In the genomic region with DNA sequence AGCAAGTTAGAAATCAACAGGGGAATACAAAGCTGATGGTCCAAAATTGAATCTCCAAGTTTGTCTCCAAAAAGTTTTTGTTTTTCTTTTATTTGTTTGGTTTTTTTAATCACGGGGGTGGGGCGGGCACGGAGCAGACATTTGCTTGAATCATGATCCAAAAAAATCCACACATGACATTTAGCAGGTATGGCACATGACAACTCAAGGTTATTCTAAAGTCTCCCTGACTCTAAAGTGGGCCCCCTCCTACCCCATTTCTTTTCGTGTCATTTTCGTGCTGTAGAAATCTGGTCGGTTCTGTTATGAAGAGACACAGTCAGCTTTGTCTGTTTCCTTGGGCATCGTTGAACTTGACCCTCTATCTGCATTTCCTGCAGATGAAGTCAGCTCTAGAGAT, we compare ENCODE assay signal across 28 cellular contexts. TPM values are rescaled to one million over a fixed set of nuclear protein-coding genes. Genes with fewer than 3 reads are reported as not detected.
"Had no signal": no experiment of that assay in that cellular context is flagged by ENCODE, and none has a peak within 500 bp of the region (broad histone marks: within the 10 kb centered on the region; RNA-seq: fewer than 3 reads in every experiment).

No MANE protein-coding gene starts in this region.

- DNase-seq: activated CD4-positive, alpha-beta T cell treated with anti-CD3 and anti-CD28 coated beads for 36 hours; activated CD8-positive, alpha-beta memory T cell treated with anti-CD3 and anti-CD28 coated beads, Interleukin-2, amount 10 ng/mL, durations not matched to agents 7 days and 5 days; activated effector memory CD4-positive, alpha-beta T cell treated with Interleukin-2 at 50 U/mL for 16 hours; activated naive CD4-positive, alpha-beta T cell; activated T-cell treated with anti-CD3 and anti-CD28 coated beads, Interleukin-2, amount 50 U/mL, for 24 hours; amygdala; NCI-H1092; NCI-H1417 treated with DMSO at 0.1 percent for 48 hours; NCI-H1694; NCI-H2029; NCI-H2107; NCI-H2171 treated with DMSO at 0.1 percent for 48 hours; NCI-H345; NCI-H510A; NCI-H526 treated with DMSO at 0.1 percent for 48 hours; NCI-H82; T-cell; WERI-Rb-1 had no signal

- H3K36me3 ChIP-seq: WERI-Rb-1 had no signal

- ATAC-seq: activated CD4-positive, alpha-beta T cell treated with anti-CD3 and anti-CD28 coated beads for 36 hours; activated CD8-positive, alpha-beta memory T cell treated with anti-CD3 and anti-CD28 coated beads, Interleukin-2, amount 10 ng/mL, durations not matched to agents 7 days and 5 days; T-cell had no signal

- H3K27ac Mint-ChIP-seq: activated CD8-positive, alpha-beta memory T cell treated with anti-CD3 and anti-CD28 coated beads, Interleukin-2, amount 10 ng/mL, durations not matched to agents 7 days and 5 days; activated naive CD4-positive, alpha-beta T cell treated with anti-CD3 and anti-CD28 coated beads, Interleukin-2, amount 50 U/mL, for 24 hours; activated T-helper 1 cell treated with anti-CD3 and anti-CD28 coated beads, Interleukin-12 subunit alpha, Interleukin-12 subunit beta, Interleukin-2, Interleukin-4 antibody, amounts not matched to agents 30 ng/mL and 10 ng/mL and 1 ng/mL, durations not matched to agents 14 hours and 24 hours and 36 hours; T-cell had no signal

- H3K4me3 ChIP-seq: SK-N-MC had no signal

- H3K27ac ChIP-seq: KMS-11, SK-N-MC, WERI-Rb-1 had no signal

- H3K4me3 Mint-ChIP-seq: activated CD4-positive, alpha-beta T cell treated with anti-CD3 and anti-CD28 coated beads for 36 hours; activated CD8-positive, alpha-beta memory T cell treated with anti-CD3 and anti-CD28 coated beads, Interleukin-2, amount 10 ng/mL, durations not matched to agents 7 days and 5 days; activated naive CD4-positive, alpha-beta T cell treated with anti-CD3 and anti-CD28 coated beads, Interleukin-2, amount 50 U/mL, for 24 hours; activated T-cell treated with anti-CD3 and anti-CD28 coated beads, Interleukin-2, amount 50 U/mL, for 24 hours; activated T-helper 1 cell treated with anti-CD3 and anti-CD28 coated beads, Interleukin-12 subunit alpha, Interleukin-12 subunit beta, Interleukin-2, Interleukin-4 antibody, amounts not matched to agents 30 ng/mL and 10 ng/mL and 1 ng/mL, durations not matched to agents 14 hours and 24 hours and 36 hours; brain; T-cell had no signal

- H3K27me3 Mint-ChIP-seq: activated CD4-positive, alpha-beta T cell treated with anti-CD3 and anti-CD28 coated beads for 36 hours; activated CD8-positive, alpha-beta memory T cell treated with anti-CD3 and anti-CD28 coated beads, Interleukin-2, amount 10 ng/mL, durations not matched to agents 7 days and 5 days; activated naive CD4-positive, alpha-beta T cell treated with anti-CD3 and anti-CD28 coated beads, Interleukin-2, amount 50 U/mL, for 24 hours; activated T-cell treated with anti-CD3 and anti-CD28 coated beads, Interleukin-2, amount 50 U/mL, for 24 hours; brain; T-cell had no signal

RNA-seq across cellular contexts. Expression of gene RNU4ATAC, which starts 14.6 kb away (rescaled TPM):
- total RNA-seq: activated CD4-positive, alpha-beta T cell treated with anti-CD3 and anti-CD28 coated beads for 36 hours; activated CD8-positive, alpha-beta memory T cell treated with anti-CD3 and anti-CD28 coated beads, Interleukin-2, amount 10 ng/mL, durations not matched to agents 7 days and 5 days; activated T-helper 1 cell treated with anti-CD3 and anti-CD28 coated beads, Interleukin-12 subunit alpha, Interleukin-12 subunit beta, Interleukin-2, Interleukin-4 antibody, amounts not matched to agents 30 ng/mL and 10 ng/mL and 1 ng/mL, durations not matched to agents 14 hours and 24 hours and 36 hours; astrocyte; MCF 10A; OCI-LY7; RPMI7951; T-cell; T-helper 2 cell treated with Interferon-gamma antibody and Interleukin-4, amounts not matched to agents 100 ng/mL and 5 ng/mL, for 36 hours had no signal
